Comparison of ENCODE assay signal across 1 cellular context in genomic region chr20:21102691-21103311, GRCh38.
TF ChIP-seq lines count a peak whose summit lies in the region.

No MANE protein-coding gene starts in this region.

TF ChIP-seq in GM23338, 12 proteins besides CTCF, POLR2A, EP300 and RAD21 (continued from another document):
- TF ChIP-seq, protein P1, sequence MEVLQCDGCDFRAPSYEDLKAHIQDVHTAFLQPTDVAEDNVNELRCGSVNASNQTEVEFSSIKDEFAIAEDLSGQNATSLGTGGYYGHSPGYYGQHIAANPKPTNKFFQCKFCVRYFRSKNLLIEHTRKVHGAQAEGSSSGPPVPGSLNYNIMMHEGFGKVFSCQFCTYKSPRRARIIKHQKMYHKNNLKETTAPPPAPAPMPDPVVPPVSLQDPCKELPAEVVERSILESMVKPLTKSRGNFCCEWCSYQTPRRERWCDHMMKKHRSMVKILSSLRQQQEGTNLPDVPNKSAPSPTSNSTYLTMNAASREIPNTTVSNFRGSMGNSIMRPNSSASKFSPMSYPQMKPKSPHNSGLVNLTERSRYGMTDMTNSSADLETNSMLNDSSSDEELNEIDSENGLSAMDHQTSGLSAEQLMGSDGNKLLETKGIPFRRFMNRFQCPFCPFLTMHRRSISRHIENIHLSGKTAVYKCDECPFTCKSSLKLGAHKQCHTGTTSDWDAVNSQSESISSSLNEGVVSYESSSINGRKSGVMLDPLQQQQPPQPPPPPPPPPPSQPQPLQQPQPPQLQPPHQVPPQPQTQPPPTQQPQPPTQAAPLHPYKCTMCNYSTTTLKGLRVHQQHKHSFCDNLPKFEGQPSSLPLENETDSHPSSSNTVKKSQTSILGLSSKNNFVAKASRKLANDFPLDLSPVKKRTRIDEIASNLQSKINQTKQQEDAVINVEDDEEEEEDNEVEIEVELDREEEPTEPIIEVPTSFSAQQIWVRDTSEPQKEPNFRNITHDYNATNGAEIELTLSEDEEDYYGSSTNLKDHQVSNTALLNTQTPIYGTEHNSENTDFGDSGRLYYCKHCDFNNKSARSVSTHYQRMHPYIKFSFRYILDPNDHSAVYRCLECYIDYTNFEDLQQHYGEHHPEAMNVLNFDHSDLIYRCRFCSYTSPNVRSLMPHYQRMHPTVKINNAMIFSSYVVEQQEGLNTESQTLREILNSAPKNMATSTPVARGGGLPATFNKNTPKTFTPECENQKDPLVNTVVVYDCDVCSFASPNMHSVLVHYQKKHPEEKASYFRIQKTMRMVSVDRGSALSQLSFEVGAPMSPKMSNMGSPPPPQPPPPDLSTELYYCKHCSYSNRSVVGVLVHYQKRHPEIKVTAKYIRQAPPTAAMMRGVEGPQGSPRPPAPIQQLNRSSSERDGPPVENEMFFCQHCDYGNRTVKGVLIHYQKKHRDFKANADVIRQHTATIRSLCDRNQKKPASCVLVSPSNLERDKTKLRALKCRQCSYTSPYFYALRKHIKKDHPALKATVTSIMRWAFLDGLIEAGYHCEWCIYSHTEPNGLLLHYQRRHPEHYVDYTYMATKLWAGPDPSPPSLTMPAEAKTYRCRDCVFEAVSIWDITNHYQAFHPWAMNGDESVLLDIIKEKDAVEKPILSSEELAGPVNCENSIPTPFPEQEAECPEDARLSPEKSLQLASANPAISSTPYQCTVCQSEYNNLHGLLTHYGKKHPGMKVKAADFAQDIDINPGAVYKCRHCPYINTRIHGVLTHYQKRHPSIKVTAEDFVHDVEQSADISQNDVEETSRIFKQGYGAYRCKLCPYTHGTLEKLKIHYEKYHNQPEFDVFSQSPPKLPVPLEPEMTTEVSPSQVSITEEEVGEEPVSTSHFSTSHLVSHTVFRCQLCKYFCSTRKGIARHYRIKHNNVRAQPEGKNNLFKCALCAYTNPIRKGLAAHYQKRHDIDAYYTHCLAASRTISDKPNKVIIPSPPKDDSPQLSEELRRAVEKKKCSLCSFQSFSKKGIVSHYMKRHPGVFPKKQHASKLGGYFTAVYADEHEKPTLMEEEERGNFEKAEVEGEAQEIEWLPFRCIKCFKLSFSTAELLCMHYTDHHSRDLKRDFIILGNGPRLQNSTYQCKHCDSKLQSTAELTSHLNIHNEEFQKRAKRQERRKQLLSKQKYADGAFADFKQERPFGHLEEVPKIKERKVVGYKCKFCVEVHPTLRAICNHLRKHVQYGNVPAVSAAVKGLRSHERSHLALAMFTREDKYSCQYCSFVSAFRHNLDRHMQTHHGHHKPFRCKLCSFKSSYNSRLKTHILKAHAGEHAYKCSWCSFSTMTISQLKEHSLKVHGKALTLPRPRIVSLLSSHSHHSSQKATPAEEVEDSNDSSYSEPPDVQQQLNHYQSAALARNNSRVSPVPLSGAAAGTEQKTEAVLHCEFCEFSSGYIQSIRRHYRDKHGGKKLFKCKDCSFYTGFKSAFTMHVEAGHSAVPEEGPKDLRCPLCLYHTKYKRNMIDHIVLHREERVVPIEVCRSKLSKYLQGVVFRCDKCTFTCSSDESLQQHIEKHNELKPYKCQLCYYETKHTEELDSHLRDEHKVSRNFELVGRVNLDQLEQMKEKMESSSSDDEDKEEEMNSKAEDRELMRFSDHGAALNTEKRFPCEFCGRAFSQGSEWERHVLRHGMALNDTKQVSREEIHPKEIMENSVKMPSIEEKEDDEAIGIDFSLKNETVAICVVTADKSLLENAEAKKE (CRISPR knock-in tag; IDR thresholded peaks at IDR 0.05) = no peak
- TF ChIP-seq EZH2phosphoT487 (IDR thresholded peaks at IDR 0.05; ENCODE audit: unreplicated experiment) = no peak
- TF ChIP-seq EZH2 (IDR thresholded peaks at IDR 0.05; ENCODE audit: low read depth, unreplicated experiment) = no peak
- TF ChIP-seq, protein P2, sequence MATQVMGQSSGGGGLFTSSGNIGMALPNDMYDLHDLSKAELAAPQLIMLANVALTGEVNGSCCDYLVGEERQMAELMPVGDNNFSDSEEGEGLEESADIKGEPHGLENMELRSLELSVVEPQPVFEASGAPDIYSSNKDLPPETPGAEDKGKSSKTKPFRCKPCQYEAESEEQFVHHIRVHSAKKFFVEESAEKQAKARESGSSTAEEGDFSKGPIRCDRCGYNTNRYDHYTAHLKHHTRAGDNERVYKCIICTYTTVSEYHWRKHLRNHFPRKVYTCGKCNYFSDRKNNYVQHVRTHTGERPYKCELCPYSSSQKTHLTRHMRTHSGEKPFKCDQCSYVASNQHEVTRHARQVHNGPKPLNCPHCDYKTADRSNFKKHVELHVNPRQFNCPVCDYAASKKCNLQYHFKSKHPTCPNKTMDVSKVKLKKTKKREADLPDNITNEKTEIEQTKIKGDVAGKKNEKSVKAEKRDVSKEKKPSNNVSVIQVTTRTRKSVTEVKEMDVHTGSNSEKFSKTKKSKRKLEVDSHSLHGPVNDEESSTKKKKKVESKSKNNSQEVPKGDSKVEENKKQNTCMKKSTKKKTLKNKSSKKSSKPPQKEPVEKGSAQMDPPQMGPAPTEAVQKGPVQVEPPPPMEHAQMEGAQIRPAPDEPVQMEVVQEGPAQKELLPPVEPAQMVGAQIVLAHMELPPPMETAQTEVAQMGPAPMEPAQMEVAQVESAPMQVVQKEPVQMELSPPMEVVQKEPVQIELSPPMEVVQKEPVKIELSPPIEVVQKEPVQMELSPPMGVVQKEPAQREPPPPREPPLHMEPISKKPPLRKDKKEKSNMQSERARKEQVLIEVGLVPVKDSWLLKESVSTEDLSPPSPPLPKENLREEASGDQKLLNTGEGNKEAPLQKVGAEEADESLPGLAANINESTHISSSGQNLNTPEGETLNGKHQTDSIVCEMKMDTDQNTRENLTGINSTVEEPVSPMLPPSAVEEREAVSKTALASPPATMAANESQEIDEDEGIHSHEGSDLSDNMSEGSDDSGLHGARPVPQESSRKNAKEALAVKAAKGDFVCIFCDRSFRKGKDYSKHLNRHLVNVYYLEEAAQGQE (IDR thresholded peaks at IDR 0.05; ENCODE audit: unreplicated experiment) = peak; percentile 62
